Comparison of ENCODE assay signal across 9 cellular contexts in the genomic region with DNA sequence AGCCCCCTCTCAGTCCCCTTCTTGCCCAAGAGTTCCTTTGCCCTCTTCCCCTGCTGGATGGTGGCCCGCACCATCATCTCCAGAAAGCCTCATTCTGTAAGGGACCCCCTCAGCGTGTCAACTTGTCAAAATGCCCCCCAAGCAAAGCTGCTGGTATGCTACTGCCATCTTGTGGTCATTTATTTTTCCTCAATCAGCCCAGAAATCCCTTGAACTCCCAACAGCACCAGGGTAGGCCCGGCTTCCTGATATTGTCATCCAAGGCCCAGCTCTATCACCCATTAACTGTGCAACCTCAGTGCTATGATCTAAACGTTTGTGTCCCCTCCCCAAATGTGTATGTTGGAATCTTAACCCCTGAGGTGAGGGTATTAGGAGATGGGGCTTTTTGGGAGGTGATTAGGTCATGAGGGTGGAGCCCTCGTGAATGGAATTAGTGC. TPM values are rescaled to one million over a fixed set of nuclear protein-coding genes. Genes with fewer than 3 reads are reported as not detected.
A peak's percentile ranks its signal among the peaks of the same experiment; 100 is the strongest.
DNase-seq lines count a peak whose midpoint lies in the region; ATAC-seq, FAIRE-seq and TF ChIP-seq lines count a peak whose summit lies in the region.
"Had no signal": no experiment of that assay in that cellular context is flagged by ENCODE, and none has a peak within 500 bp of the region (broad histone marks: within the 10 kb centered on the region; RNA-seq: fewer than 3 reads in every experiment).

No MANE protein-coding gene starts in this region.

- DNase-seq in DMS114 treated with DMSO at 0.1 percent for 48 hours (lab: John Stamatoyannopoulos, UW; ENCODE audit: unreplicated experiment): peak; percentile 26
- DNase-seq in HTR-8/SVneo (ENCODE audit: insufficient read length, low spot score): peak; percentile 35
- peak; percentile 14 for DNase-seq in bronchial epithelial cell (ENCODE audit: low read depth)
- DNase-seq in natural killer cell: no peak
- no peak for DNase-seq in NCI-H1092 (lab: John Stamatoyannopoulos, UW)
- no peak for DNase-seq in stimulated activated CD4-positive, alpha-beta T cell treated with anti-CD3 and anti-CD28 coated beads, Interleukin-1b, Interleukin-23, amount 100 ng/mL, for 48 hours
- no peak for DNase-seq in G401 (ENCODE audit: low spot score)

- peaks cover 22 to 44% of the 10 kb centered on the region in 2 donors for H3K4me1 Mint-ChIP-seq in natural killer cell

- H3K36me3 ChIP-seq in bronchial epithelial cell (ENCODE audit: control insufficient read depth, insufficient read depth, low read length): peaks cover 10% of the 10 kb centered on the region

- ATAC-seq in natural killer cell (peak in 2 of 3 donors; percentile 27 to 34), HG02884 (IDR thresholded peaks at IDR 0.05; ENCODE audit: unreplicated experiment) (no peak)

- no peak overlapping the region for H3K4me3 ChIP-seq in bronchial epithelial cell (ENCODE audit: low read depth, low read length)

- FAIRE-seq in HTR-8/SVneo (lab: Jason Lieb, UNC) (no peak), bronchial epithelial cell (lab: Jason Lieb, UNC) (peak; percentile 66)
- FAIRE-seq: endometrium had no signal

- no peak overlapping the region for H3K4me3 Mint-ChIP-seq in natural killer cell

- H3K27ac Mint-ChIP-seq in natural killer cell: peak overlapping the region; percentile 86 to 87

- peaks cover 50% of the 10 kb centered on the region for H3K36me3 Mint-ChIP-seq in natural killer cell

- intact Hi-C loops in natural killer cell (cut with micrococcal nuclease): loop anchor here (5.0 kb wide), 1 partner anchor 152 kb away; no protein-coding TSS in a partner anchor

- no peaks in the 10 kb centered on the region for H3K27me3 Mint-ChIP-seq in natural killer cell (ENCODE audit: low read depth in 2 of 2)

- in situ Hi-C loops in G401 (cut with HindIII; ENCODE audit: low sequenced_read_pairs): no loop called here

- H3K27me3 ChIP-seq in bronchial epithelial cell (ENCODE audit: control insufficient read depth, insufficient read depth, low read length): no peaks in the 10 kb centered on the region

- no peaks in the 10 kb centered on the region for H3K9me3 Mint-ChIP-seq in natural killer cell

- TF ChIP-seq CTCF in bronchial epithelial cell (IDR thresholded peaks at IDR 0.05; ENCODE audit: insufficient read depth, low read length, severe bottlenecking) (peak; percentile 54), natural killer cell (IDR thresholded peaks at IDR 0.05) (peak; percentile 45)

RNA-seq across cellular contexts. Expression of a gene that starts 53.2 kb away (rescaled TPM):
- total RNA-seq in bronchial epithelial cell (64.9 and 71.6 TPM in 2 replicates), natural killer cell (10 to 100 TPM; 26.7 to 40.3 (median 39.5) TPM)
- 35.4 and 68.7 TPM in 2 replicates for total RNA-seq in G401 (2014; rRNA removed; shearing (Covaris generic))

Comparison
In these comparisons a context has a peak if more than half of its experiments do, and no peak if none do; other contexts are left out.
1. DNase-seq: peak in DMS114 treated with DMSO at 0.1 percent for 48 hours (single experiment), HTR-8/SVneo (single experiment) and bronchial epithelial cell (single experiment); none in natural killer cell (single experiment), NCI-H1092 (single experiment), stimulated activated CD4-positive, alpha-beta T cell treated with anti-CD3 and anti-CD28 coated beads, Interleukin-1b, Interleukin-23, amount 100 ng/mL, for 48 hours (single experiment) and G401 (single experiment).